In genomic region chr2:61426267-61426897, GRCh38 we compare ENCODE assay signal across 1 cellular context.
TF ChIP-seq lines count a peak whose summit lies in the region.

No MANE protein-coding gene starts in this region.

TF ChIP-seq in GM12878, 131 proteins besides CTCF, POLR2A, EP300 and RAD21 (continued from another document):
- TF ChIP-seq, protein P1, sequence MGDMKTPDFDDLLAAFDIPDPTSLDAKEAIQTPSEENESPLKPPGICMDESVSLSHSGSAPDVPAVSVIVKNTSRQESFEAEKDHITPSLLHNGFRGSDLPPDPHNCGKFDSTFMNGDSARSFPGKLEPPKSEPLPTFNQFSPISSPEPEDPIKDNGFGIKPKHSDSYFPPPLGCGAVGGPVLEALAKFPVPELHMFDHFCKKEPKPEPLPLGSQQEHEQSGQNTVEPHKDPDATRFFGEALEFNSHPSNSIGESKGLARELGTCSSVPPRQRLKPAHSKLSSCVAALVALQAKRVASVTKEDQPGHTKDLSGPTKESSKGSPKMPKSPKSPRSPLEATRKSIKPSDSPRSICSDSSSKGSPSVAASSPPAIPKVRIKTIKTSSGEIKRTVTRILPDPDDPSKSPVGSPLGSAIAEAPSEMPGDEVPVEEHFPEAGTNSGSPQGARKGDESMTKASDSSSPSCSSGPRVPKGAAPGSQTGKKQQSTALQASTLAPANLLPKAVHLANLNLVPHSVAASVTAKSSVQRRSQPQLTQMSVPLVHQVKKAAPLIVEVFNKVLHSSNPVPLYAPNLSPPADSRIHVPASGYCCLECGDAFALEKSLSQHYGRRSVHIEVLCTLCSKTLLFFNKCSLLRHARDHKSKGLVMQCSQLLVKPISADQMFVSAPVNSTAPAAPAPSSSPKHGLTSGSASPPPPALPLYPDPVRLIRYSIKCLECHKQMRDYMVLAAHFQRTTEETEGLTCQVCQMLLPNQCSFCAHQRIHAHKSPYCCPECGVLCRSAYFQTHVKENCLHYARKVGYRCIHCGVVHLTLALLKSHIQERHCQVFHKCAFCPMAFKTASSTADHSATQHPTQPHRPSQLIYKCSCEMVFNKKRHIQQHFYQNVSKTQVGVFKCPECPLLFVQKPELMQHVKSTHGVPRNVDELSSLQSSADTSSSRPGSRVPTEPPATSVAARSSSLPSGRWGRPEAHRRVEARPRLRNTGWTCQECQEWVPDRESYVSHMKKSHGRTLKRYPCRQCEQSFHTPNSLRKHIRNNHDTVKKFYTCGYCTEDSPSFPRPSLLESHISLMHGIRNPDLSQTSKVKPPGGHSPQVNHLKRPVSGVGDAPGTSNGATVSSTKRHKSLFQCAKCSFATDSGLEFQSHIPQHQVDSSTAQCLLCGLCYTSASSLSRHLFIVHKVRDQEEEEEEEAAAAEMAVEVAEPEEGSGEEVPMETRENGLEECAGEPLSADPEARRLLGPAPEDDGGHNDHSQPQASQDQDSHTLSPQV (IDR thresholded peaks at IDR 0.05), result no peak
- TF ChIP-seq EED (IDR thresholded peaks at IDR 0.05; ENCODE audit: low read depth) (no peak), SMARCA5 (IDR thresholded peaks at IDR 0.05) (peak; percentile 68; the same call in 1 of the 2 replicates), SMC3 (IDR thresholded peaks at IDR 0.05; ENCODE audit: borderline replicate concordance, low read length) (peak; percentile 62; the same call in 1 of the 2 replicates), IKZF1 (conservative IDR thresholded peaks at IDR 0.05) (peak; percentile 47), RUNX3 (IDR thresholded peaks at IDR 0.05; ENCODE audit: low read length) (peak; percentile 68), SKIL (IDR thresholded peaks at IDR 0.05; ENCODE audit: low read depth, poor library complexity, severe bottlenecking) (peak; percentile 26), WRNIP1 (IDR thresholded peaks at IDR 0.05; ENCODE audit: borderline replicate concordance, low read depth, low read length) (no peak), NBN (IDR thresholded peaks at IDR 0.05) (0 out of 2 replicates have a peak, but pooled peaks have one; percentile 47), YBX1 (IDR thresholded peaks at IDR 0.05) (no peak), SRF (IDR thresholded peaks at IDR 0.05; ENCODE audit: low read depth in 2 of 2, low read length in 2 of 2) (no peak), BMI1 (IDR thresholded peaks at IDR 0.05; ENCODE audit: borderline replicate concordance) (no peak), IRF4 (IDR thresholded peaks at IDR 0.05; ENCODE audit: low read depth, low read length) (0 out of 2 replicates have a peak, but pooled peaks have one; percentile 30), POLR2AphosphoS2 (IDR thresholded peaks at IDR 0.05; ENCODE audit: low read depth, low read length) (no peak), LARP7 (IDR thresholded peaks at IDR 0.05) (0 out of 2 replicates have a peak, but pooled peaks have one; percentile 11), ZNF207 (IDR thresholded peaks at IDR 0.05; ENCODE audit: borderline replicate concordance) (0 out of 2 replicates have a peak, but pooled peaks have one; percentile 38), CREB1 (IDR thresholded peaks at IDR 0.05; ENCODE audit: low read depth) (0 out of 2 replicates have a peak, but pooled peaks have one; percentile 35), BHLHE40 (IDR thresholded peaks at IDR 0.05; ENCODE audit: borderline replicate concordance in 1 of 2, low read depth in 2 of 2, low read length in 1 of 2) (no peak), NKRF (conservative IDR thresholded peaks at IDR 0.05) (no peak)
